In the genomic region with DNA sequence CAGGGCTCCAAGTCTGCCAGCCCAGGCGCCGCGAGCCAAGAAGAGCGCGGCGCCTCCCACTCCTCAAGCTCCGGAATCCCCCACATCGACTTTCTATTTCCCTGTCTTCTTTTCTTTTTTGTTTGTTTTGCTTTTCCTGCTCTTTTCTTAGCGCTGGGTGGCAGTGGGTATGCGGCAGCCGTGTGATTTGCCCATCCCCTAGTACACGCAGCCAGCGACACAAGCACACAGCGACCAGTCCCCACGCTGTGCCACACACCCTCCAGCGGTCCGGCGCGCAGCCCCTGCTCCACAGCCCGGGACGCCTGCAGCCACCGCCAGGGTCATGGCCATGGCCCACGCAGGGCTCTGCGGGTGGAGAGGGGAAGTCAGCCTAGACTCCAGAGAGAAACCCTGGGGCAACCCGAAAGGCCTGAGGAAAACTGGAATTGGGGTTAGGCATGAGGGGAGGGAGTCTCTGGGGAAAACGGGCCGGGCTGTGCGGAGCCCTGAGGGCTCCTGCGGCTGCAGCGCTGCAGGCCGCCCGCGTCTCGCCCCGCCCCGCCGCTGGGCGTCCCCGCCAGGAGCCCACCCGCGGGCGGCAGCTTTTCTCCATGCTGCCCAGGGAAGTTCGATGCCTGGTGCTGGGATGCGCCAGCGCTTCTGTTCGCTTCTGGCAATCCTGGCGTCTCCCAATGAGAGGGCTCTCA, we compare ENCODE assay signal across 10 cellular contexts. TPM values are rescaled to one million over a fixed set of nuclear protein-coding genes. Genes with fewer than 3 reads are reported as not detected.
A peak's percentile ranks its signal among the peaks of the same experiment; 100 is the strongest.
DNase-seq lines count a peak whose midpoint lies in the region; ATAC-seq and TF ChIP-seq lines count a peak whose summit lies in the region.
"Had no signal": no experiment of that assay in that cellular context is flagged by ENCODE, and none has a peak within 500 bp of the region (broad histone marks: within the 10 kb centered on the region; RNA-seq: fewer than 3 reads in every experiment).

No MANE protein-coding gene starts in this region.

- H3K4me3 Mint-ChIP-seq in endodermal cell: peak overlapping the region; percentile 56

- TF ChIP-seq POLR2A in suprapubic skin (IDR thresholded peaks at IDR 0.05): no peak

- no peak overlapping the region for H3K27ac ChIP-seq in endodermal cell (ENCODE audit: low read depth, low read length)
- peak overlapping the region in 1 of 2 donors; percentile 77 for H3K27ac ChIP-seq in lung (ENCODE audit: low read depth in 1 of 2, low read length in 1 of 2)
- H3K27ac ChIP-seq in suprapubic skin: no peak overlapping the region
- H3K27ac ChIP-seq: 22Rv1 had no signal

- WGBS in endodermal cell (ENCODE audit: insufficient coverage in 1 of 2, insufficient read length in 1 of 2), 2 experiments: 3 to 7% methylated on average over 16 to 47 of the region's 47 CpGs
- WGBS in lung, 2 donors: 1 to 3% methylated on average over 41 to 47 of the region's 47 CpGs
- WGBS in suprapubic skin: 3% methylated on average over 45 of the region's 47 CpGs

- H3K36me3 Mint-ChIP-seq in endodermal cell (ENCODE audit: low read depth): no peaks in the 10 kb centered on the region

- H3K27ac Mint-ChIP-seq in endodermal cell: no peak overlapping the region

- no peaks in the 10 kb centered on the region for H3K9me3 Mint-ChIP-seq in endodermal cell

- no peak for TF ChIP-seq EP300 in suprapubic skin (IDR thresholded peaks at IDR 0.05)

- H3K27me3 ChIP-seq in endodermal cell (ENCODE audit: control insufficient read depth, insufficient read depth, low read length, poor library complexity, severe bottlenecking) (peaks cover 79% of the 10 kb centered on the region), lung (ENCODE audit: control insufficient read depth, insufficient read depth) (no peaks in the 10 kb centered on the region), suprapubic skin (peaks cover 40% of the 10 kb centered on the region)

- no peak overlapping the region for H3K9ac ChIP-seq in endodermal cell (ENCODE audit: extremely low read depth, low read length, poor library complexity, severe bottlenecking)

- H3K27me3 Mint-ChIP-seq in endodermal cell (ENCODE audit: insufficient read depth): peaks cover 75% of the 10 kb centered on the region

- no peak for ATAC-seq in lung (ENCODE audit: insufficient read depth, low FRiP score)
- no peak for ATAC-seq in HG03097 (IDR thresholded peaks at IDR 0.05; ENCODE audit: low FRiP score, unreplicated experiment)
- ATAC-seq in HG03139 (IDR thresholded peaks at IDR 0.05; ENCODE audit: unreplicated experiment): no peak
- ATAC-seq: sciatic nerve had no signal

- peak overlapping the region; percentile 79 for H3K4me3 ChIP-seq in endodermal cell (ENCODE audit: low read length)
- H3K4me3 ChIP-seq in lung: peak overlapping the region; percentile 41
- H3K4me3 ChIP-seq in suprapubic skin: peak overlapping the region; percentile 37

- H3K4me1 ChIP-seq in endodermal cell (ENCODE audit: control insufficient read depth, insufficient read depth, low read length) (peaks cover 7% of the 10 kb centered on the region), lung (ENCODE audit: control insufficient read depth in 2 of 2, insufficient read depth in 2 of 2, low read length in 2 of 2) (peaks cover 7 to 13% of the 10 kb centered on the region in 2 donors), suprapubic skin (peaks cover 28% of the 10 kb centered on the region)

- peaks cover 21% of the 10 kb centered on the region for H3K4me1 Mint-ChIP-seq in endodermal cell

- no peak for TF ChIP-seq CTCF in endodermal cell (conservative IDR thresholded peaks at IDR 0.05)
- TF ChIP-seq CTCF in lung (IDR thresholded peaks at IDR 0.05; ENCODE audit: control extremely low read depth, extremely low read depth): no peak
- TF ChIP-seq CTCF in suprapubic skin (IDR thresholded peaks at IDR 0.05): no peak

- H3K9me3 ChIP-seq in endodermal cell (ENCODE audit: control insufficient read depth, low read length) (no peaks in the 10 kb centered on the region), lung (ENCODE audit: control insufficient read depth in 2 of 2, insufficient read depth in 1 of 2, low read length in 1 of 2) (peaks cover 0 to 2% of the 10 kb centered on the region in 2 donors), suprapubic skin (no peaks in the 10 kb centered on the region)

- H3K36me3 ChIP-seq in endodermal cell (ENCODE audit: control insufficient read depth, insufficient read depth, low read length) (no peaks in the 10 kb centered on the region), lung (ENCODE audit: control insufficient read depth in 2 of 2, insufficient read depth in 2 of 2, low read length in 2 of 2) (no peaks in the 10 kb centered on the region), suprapubic skin (no peaks in the 10 kb centered on the region)

- DNase-seq in DMS 273 (lab: John Stamatoyannopoulos, UW; ENCODE audit: unreplicated experiment) (peak; percentile 9), DMS 273 treated with DMSO at 0.1 percent for 48 hours (lab: John Stamatoyannopoulos, UW) (no peak), endodermal cell (peak; percentile 67), lung (ENCODE audit: low spot score) (no peak), suprapubic skin (ENCODE audit: low spot score in 2 of 2) (no peak), Kasumi-1 (lab: John Stamatoyannopoulos, UW) (no peak)

RNA-seq across cellular contexts. Expression of a gene that starts 2.5 kb away (rescaled TPM):
- not detected for total RNA-seq in endodermal cell
- polyA plus RNA-seq in endodermal cell (2013, experiment 1 of 2): 0.07 TPM
- 0.12 TPM for polyA plus RNA-seq in endodermal cell (2013, experiment 2 of 2)
- total RNA-seq in lung: under 1 TPM; 0.61 to 0.68 TPM
- under 1 TPM; 0.71 to 0.83 TPM for polyA plus RNA-seq in lung
- under 1 TPM in 2 of 4 donors, not detected in 2; 0.23 to 0.47 TPM for total RNA-seq in suprapubic skin
- total RNA-seq: sciatic nerve had no signal

Comparison
In these comparisons a context has a peak if more than half of its experiments do, and no peak if none do; other contexts are left out.
1. DNase-seq: peak in DMS 273 (single experiment) and endodermal cell (single experiment); none in DMS 273 treated with DMSO at 0.1 percent for 48 hours (single experiment), lung (single experiment), suprapubic skin (0 of 2) and Kasumi-1 (0 of 2).
2. Peak in every context shown above with its lines, with median percentiles within 50 percentile points of each other: H3K4me3 ChIP-seq.